ENCODE assay signal across 1 cellular context in the genomic region with DNA sequence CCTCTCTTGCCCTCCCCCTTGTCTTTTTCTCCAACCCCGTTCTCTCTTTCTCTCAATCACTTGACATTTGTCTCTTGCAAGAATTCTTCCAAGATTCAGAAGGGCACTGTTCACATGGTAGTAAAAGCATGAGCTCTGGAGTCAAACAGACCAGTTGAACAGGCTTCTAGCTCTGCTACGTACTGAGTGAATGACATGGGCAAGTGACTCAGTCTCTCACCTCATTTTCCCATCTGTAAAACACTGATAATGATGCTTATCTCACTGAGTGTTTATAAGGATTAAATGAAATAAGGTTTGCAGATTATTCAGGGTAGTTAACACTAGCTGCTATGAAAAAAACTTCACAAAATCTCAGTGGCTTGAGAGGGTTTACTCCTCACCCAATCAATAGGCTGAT.
TF ChIP-seq lines count a peak whose summit lies in the region.

No MANE protein-coding gene starts in this region.

TF ChIP-seq in K562, 482 proteins besides CTCF, POLR2A, EP300 and RAD21 (continues in another document):
- no peak for TF ChIP-seq KHSRP (IDR thresholded peaks at IDR 0.05)
- TF ChIP-seq PHF20 (IDR thresholded peaks at IDR 0.05; ENCODE audit: partially characterized antibody): no peak
- peak; percentile 67 for TF ChIP-seq FOSL1 (tag; conservative IDR thresholded peaks at IDR 0.05)
- no peak for TF ChIP-seq ZFX (CRISPR knock-in tag; IDR thresholded peaks at IDR 0.05)
- no peak for TF ChIP-seq SMARCA5 (IDR thresholded peaks at IDR 0.05)
- no peak for TF ChIP-seq ARID3A (IDR thresholded peaks at IDR 0.05; ENCODE audit: borderline replicate concordance, low read depth, low read length)
- TF ChIP-seq, protein P1, sequence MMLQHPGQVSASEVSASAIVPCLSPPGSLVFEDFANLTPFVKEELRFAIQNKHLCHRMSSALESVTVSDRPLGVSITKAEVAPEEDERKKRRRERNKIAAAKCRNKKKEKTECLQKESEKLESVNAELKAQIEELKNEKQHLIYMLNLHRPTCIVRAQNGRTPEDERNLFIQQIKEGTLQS (IDR thresholded peaks at IDR 0.05): peak; percentile 45; the same call in 1 of the 2 replicates
- TF ChIP-seq, protein P1 (CRISPR knock-in tag; conservative IDR thresholded peaks at IDR 0.05): no peak
- no peak for TF ChIP-seq BRD4 (IDR thresholded peaks at IDR 0.05)
- TF ChIP-seq SMARCA4 (IDR thresholded peaks at IDR 0.05): peak; percentile 51; the same call in 1 of the 2 replicates
- TF ChIP-seq DPF2 (IDR thresholded peaks at IDR 0.05): peak; percentile 44; the same call in 1 of the 2 replicates
- 0 out of 2 replicates have a peak, but pooled peaks have one; percentile 19 for TF ChIP-seq JUN (IDR thresholded peaks at IDR 0.05; ENCODE audit: borderline replicate concordance, low read depth, low read length)
- TF ChIP-seq JUN (CRISPR knock-in tag; IDR thresholded peaks at IDR 0.05; ENCODE audit: borderline replicate concordance): no peak
- peak; percentile 45; the same call in 1 of the 2 replicates for TF ChIP-seq SMARCE1 (IDR thresholded peaks at IDR 0.05)
- no peak for TF ChIP-seq ETS1 (conservative IDR thresholded peaks at IDR 0.05; ENCODE audit: control insufficient read depth, low read depth, low read length)
- TF ChIP-seq, protein P2, sequence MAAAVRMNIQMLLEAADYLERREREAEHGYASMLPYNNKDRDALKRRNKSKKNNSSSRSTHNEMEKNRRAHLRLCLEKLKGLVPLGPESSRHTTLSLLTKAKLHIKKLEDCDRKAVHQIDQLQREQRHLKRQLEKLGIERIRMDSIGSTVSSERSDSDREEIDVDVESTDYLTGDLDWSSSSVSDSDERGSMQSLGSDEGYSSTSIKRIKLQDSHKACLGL (CRISPR knock-in tag; IDR thresholded peaks at IDR 0.05; ENCODE audit: borderline replicate concordance, poor library complexity, severe bottlenecking): no peak
- TF ChIP-seq CXXC5 (CRISPR knock-in tag; IDR thresholded peaks at IDR 0.05): no peak
- no peak for TF ChIP-seq CBX3 (IDR thresholded peaks at IDR 0.05; ENCODE audit: borderline replicate concordance in 1 of 2, low read length in 2 of 2)
- TF ChIP-seq, protein P3, sequence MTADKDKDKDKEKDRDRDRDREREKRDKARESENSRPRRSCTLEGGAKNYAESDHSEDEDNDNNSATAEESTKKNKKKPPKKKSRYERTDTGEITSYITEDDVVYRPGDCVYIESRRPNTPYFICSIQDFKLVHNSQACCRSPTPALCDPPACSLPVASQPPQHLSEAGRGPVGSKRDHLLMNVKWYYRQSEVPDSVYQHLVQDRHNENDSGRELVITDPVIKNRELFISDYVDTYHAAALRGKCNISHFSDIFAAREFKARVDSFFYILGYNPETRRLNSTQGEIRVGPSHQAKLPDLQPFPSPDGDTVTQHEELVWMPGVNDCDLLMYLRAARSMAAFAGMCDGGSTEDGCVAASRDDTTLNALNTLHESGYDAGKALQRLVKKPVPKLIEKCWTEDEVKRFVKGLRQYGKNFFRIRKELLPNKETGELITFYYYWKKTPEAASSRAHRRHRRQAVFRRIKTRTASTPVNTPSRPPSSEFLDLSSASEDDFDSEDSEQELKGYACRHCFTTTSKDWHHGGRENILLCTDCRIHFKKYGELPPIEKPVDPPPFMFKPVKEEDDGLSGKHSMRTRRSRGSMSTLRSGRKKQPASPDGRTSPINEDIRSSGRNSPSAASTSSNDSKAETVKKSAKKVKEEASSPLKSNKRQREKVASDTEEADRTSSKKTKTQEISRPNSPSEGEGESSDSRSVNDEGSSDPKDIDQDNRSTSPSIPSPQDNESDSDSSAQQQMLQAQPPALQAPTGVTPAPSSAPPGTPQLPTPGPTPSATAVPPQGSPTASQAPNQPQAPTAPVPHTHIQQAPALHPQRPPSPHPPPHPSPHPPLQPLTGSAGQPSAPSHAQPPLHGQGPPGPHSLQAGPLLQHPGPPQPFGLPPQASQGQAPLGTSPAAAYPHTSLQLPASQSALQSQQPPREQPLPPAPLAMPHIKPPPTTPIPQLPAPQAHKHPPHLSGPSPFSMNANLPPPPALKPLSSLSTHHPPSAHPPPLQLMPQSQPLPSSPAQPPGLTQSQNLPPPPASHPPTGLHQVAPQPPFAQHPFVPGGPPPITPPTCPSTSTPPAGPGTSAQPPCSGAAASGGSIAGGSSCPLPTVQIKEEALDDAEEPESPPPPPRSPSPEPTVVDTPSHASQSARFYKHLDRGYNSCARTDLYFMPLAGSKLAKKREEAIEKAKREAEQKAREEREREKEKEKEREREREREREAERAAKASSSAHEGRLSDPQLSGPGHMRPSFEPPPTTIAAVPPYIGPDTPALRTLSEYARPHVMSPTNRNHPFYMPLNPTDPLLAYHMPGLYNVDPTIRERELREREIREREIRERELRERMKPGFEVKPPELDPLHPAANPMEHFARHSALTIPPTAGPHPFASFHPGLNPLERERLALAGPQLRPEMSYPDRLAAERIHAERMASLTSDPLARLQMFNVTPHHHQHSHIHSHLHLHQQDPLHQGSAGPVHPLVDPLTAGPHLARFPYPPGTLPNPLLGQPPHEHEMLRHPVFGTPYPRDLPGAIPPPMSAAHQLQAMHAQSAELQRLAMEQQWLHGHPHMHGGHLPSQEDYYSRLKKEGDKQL (CRISPR knock-in tag; IDR thresholded peaks at IDR 0.05; ENCODE audit: borderline replicate concordance): no peak
- TF ChIP-seq, protein P4, sequence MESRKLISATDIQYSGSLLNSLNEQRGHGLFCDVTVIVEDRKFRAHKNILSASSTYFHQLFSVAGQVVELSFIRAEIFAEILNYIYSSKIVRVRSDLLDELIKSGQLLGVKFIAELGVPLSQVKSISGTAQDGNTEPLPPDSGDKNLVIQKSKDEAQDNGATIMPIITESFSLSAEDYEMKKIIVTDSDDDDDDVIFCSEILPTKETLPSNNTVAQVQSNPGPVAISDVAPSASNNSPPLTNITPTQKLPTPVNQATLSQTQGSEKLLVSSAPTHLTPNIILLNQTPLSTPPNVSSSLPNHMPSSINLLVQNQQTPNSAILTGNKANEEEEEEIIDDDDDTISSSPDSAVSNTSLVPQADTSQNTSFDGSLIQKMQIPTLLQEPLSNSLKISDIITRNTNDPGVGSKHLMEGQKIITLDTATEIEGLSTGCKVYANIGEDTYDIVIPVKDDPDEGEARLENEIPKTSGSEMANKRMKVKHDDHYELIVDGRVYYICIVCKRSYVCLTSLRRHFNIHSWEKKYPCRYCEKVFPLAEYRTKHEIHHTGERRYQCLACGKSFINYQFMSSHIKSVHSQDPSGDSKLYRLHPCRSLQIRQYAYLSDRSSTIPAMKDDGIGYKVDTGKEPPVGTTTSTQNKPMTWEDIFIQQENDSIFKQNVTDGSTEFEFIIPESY (CRISPR knock-in tag; IDR thresholded peaks at IDR 0.05): no peak
- 0 out of 2 replicates have a peak, but pooled peaks have one; percentile 14 for TF ChIP-seq TEAD4 (IDR thresholded peaks at IDR 0.05; ENCODE audit: low read length)
- TF ChIP-seq TEAD4 (CRISPR knock-in tag; IDR thresholded peaks at IDR 0.05; ENCODE audit: borderline replicate concordance): no peak
- TF ChIP-seq PTBP1 (IDR thresholded peaks at IDR 0.05; ENCODE audit: low read depth, low read length): no peak
- TF ChIP-seq CBFA2T3 (IDR thresholded peaks at IDR 0.05): peak; percentile 46
- TF ChIP-seq, protein P5, sequence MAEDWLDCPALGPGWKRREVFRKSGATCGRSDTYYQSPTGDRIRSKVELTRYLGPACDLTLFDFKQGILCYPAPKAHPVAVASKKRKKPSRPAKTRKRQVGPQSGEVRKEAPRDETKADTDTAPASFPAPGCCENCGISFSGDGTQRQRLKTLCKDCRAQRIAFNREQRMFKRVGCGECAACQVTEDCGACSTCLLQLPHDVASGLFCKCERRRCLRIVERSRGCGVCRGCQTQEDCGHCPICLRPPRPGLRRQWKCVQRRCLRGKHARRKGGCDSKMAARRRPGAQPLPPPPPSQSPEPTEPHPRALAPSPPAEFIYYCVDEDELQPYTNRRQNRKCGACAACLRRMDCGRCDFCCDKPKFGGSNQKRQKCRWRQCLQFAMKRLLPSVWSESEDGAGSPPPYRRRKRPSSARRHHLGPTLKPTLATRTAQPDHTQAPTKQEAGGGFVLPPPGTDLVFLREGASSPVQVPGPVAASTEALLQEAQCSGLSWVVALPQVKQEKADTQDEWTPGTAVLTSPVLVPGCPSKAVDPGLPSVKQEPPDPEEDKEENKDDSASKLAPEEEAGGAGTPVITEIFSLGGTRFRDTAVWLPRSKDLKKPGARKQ (CRISPR knock-in tag; IDR thresholded peaks at IDR 0.05): no peak
- TF ChIP-seq THRA (IDR thresholded peaks at IDR 0.05): no peak
- TF ChIP-seq SRSF9 (IDR thresholded peaks at IDR 0.05; ENCODE audit: borderline replicate concordance, low read depth, low read length): no peak
- TF ChIP-seq, protein P6, sequence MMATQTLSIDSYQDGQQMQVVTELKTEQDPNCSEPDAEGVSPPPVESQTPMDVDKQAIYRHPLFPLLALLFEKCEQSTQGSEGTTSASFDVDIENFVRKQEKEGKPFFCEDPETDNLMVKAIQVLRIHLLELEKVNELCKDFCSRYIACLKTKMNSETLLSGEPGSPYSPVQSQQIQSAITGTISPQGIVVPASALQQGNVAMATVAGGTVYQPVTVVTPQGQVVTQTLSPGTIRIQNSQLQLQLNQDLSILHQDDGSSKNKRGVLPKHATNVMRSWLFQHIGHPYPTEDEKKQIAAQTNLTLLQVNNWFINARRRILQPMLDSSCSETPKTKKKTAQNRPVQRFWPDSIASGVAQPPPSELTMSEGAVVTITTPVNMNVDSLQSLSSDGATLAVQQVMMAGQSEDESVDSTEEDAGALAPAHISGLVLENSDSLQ (IDR thresholded peaks at IDR 0.05): 0 out of 2 replicates have a peak, but pooled peaks have one; percentile 29
- peak; percentile 21; the same call in 1 of the 2 replicates for TF ChIP-seq TAL1 (IDR thresholded peaks at IDR 0.05)
- TF ChIP-seq JUND (IDR thresholded peaks at IDR 0.05; ENCODE audit: borderline replicate concordance, low read depth, low read length): peak; percentile 59; the same call in 1 of the 2 replicates
- no peak; the same call in 2 of the 3 replicates for TF ChIP-seq JUND (tag; IDR thresholded peaks at IDR 0.05; ENCODE audit: borderline replicate concordance, low read depth, low read length)
- no peak for TF ChIP-seq PRDM10 (IDR thresholded peaks at IDR 0.05; ENCODE audit: partially characterized antibody)
- no peak for TF ChIP-seq ZNF263 (CRISPR knock-in tag; IDR thresholded peaks at IDR 0.05; ENCODE audit: borderline replicate concordance)
- no peak for TF ChIP-seq ZNF212 (CRISPR knock-in tag; IDR thresholded peaks at IDR 0.05)
- TF ChIP-seq MAFG (tag; conservative IDR thresholded peaks at IDR 0.05): no peak
- no peak for TF ChIP-seq CBX1 (IDR thresholded peaks at IDR 0.05; ENCODE audit: low read depth)
- TF ChIP-seq SIN3B (IDR thresholded peaks at IDR 0.05; ENCODE audit: low read depth): no peak
- no peak for TF ChIP-seq FIP1L1 (IDR thresholded peaks at IDR 0.05; ENCODE audit: low read depth, low read length, poor library complexity, severe bottlenecking)
- peak; percentile 75 for TF ChIP-seq ARID1B (IDR thresholded peaks at IDR 0.05)
- no peak for TF ChIP-seq SMAD4 (CRISPR knock-in tag; conservative IDR thresholded peaks at IDR 0.05)
